11 cellular contexts compared by ENCODE assay signal in genomic region chr1:13892671-13893325, GRCh38.
DNase-seq lines count a peak whose midpoint lies in the region; ATAC-seq and TF ChIP-seq lines count a peak whose summit lies in the region.
"Had no signal": no experiment of that assay in that cellular context is flagged by ENCODE, and none has a peak within 500 bp of the region (broad histone marks: within the 10 kb centered on the region; RNA-seq: fewer than 3 reads in every experiment).

No MANE protein-coding gene starts in this region.

- no peak for TF ChIP-seq EP300 in gastroesophageal sphincter (IDR thresholded peaks at IDR 0.05)

- H2BK120ac ChIP-seq in neuronal stem cell (ENCODE audit: low read depth, low read length) = no peak overlapping the region

- no CpG with 5 or more reads among the region's 57 CpGs for WGBS in gastroesophageal sphincter (ENCODE audit: low coverage in 1 of 2), 2 donors
- WGBS in neuronal stem cell (ENCODE audit: extremely low coverage in 2 of 2, insufficient read length in 2 of 2, insufficient replicate concordance in 1 of 2), 2 donors = no CpG with 5 or more reads among the region's 57 CpGs

- H2AK5ac ChIP-seq in neuronal stem cell (ENCODE audit: low read depth, low read length) = no peak overlapping the region

- TF ChIP-seq CTCF in BE2C (IDR thresholded peaks at IDR 0.05; ENCODE audit: low read depth, low read length) (no peak), gastroesophageal sphincter (IDR thresholded peaks at IDR 0.05) (no peak)

- peak overlapping the region; percentile 78 for H3K9ac ChIP-seq in neuronal stem cell (ENCODE audit: low read depth, low read length, poor library complexity)

- ATAC-seq in gastroesophageal sphincter = peak; percentile 48

- no peak overlapping the region for H2BK15ac ChIP-seq in neuronal stem cell (ENCODE audit: low read length)

- no peak overlapping the region for H2BK12ac ChIP-seq in neuronal stem cell (ENCODE audit: low read length)

- H3K9me3 ChIP-seq in BE2C (no peaks in the 10 kb centered on the region), gastroesophageal sphincter (peaks cover 0 to 6% (median 0%) of the 10 kb centered on the region in 3 donors), neuronal stem cell (replicated peaks in 1 of 2; ENCODE audit: control insufficient read depth in 2 of 2, insufficient read depth in 1 of 2, low read depth in 1 of 2, low read length in 2 of 2) (peaks cover 0 to 9% of the 10 kb centered on the region in 2 donors)

- H3K27me3 ChIP-seq in BE2C = peaks cover 10% of the 10 kb centered on the region
- H3K27me3 ChIP-seq in gastroesophageal sphincter = peaks cover 53% of the 10 kb centered on the region
- H3K27me3 ChIP-seq in neuronal stem cell (ENCODE audit: control insufficient read depth in 3 of 3, insufficient read depth in 3 of 3, low read depth in 1 of 3, low read length in 3 of 3) = peaks cover 2 to 99% (median 34%) of the 10 kb centered on the region in 3 experiments

- TF ChIP-seq POLR2A in gastroesophageal sphincter (IDR thresholded peaks at IDR 0.05) = no peak

- H3K36me3 ChIP-seq in BE2C (no peaks in the 10 kb centered on the region), gastroesophageal sphincter (no peaks in the 10 kb centered on the region), neuronal stem cell (replicated peaks in 1 of 2; ENCODE audit: control insufficient read depth in 2 of 2, insufficient read depth in 2 of 2, low read length in 2 of 2) (no peaks in the 10 kb centered on the region)

- H4K91ac ChIP-seq in neuronal stem cell (ENCODE audit: low read depth, low read length, poor library complexity) = no peak overlapping the region

- H4K8ac ChIP-seq in neuronal stem cell (ENCODE audit: low read depth, low read length) = no peak overlapping the region

- H3K4me2 ChIP-seq in neuronal stem cell (ENCODE audit: insufficient read depth, low read length, poor library complexity, severe bottlenecking) = peak overlapping the region; percentile 81

- no peak overlapping the region for H3K23ac ChIP-seq in neuronal stem cell (ENCODE audit: low read depth, low read length, poor library complexity)

- no peak overlapping the region for H3K4ac ChIP-seq in neuronal stem cell (ENCODE audit: low read length)

- DNase-seq in BE2C (peak; percentile 32), NCI-H1105 treated with DMSO at 0.1 percent for 48 hours (lab: John Stamatoyannopoulos, UW) (peak; percentile 52), neuronal stem cell (ENCODE audit: low spot score) (peak; percentile 20), Kasumi-1 (lab: John Stamatoyannopoulos, UW) (no peak), pons (ENCODE audit: low spot score) (no peak), NAMALWA (ENCODE audit: low spot score) (no peak)
- DNase-seq in stimulated activated naive CD4-positive, alpha-beta T cell treated with Interleukin-2 at 50 U/mL for 16 hours (lab: John Stamatoyannopoulos, UW) = no peak
- DNase-seq: activated T-cell treated with anti-CD3 and anti-CD28 coated beads, Interleukin-2, amount 50 U/mL, for 4 hours; GDM1; NCI-H524 treated with DMSO at 0.1 percent for 48 hours had no signal

- no peak overlapping the region for H2BK5ac ChIP-seq in neuronal stem cell (ENCODE audit: low read length)

- no peaks in the 10 kb centered on the region for H3K79me1 ChIP-seq in neuronal stem cell (ENCODE audit: low read depth, low read length)

- peak overlapping the region; percentile 17 for H3K14ac ChIP-seq in neuronal stem cell (ENCODE audit: low read length)

- H3K27ac ChIP-seq in gastroesophageal sphincter (no peak overlapping the region), neuronal stem cell (replicated peaks; ENCODE audit: low read length) (no peak overlapping the region)

- H2AFZ ChIP-seq in neuronal stem cell (ENCODE audit: low read length) = peak overlapping the region; percentile 93

- H3K4me3 ChIP-seq in BE2C (ENCODE audit: low read depth, low read length) (no peak overlapping the region), gastroesophageal sphincter (peak overlapping the region; percentile 11 to 51), neuronal stem cell (ENCODE audit: low read length in 2 of 2) (peak overlapping the region; percentile 32 to 78)

- no peaks in the 10 kb centered on the region for H3K4me1 ChIP-seq in BE2C
- H3K4me1 ChIP-seq in gastroesophageal sphincter = peaks cover 0 to 18% (median 5%) of the 10 kb centered on the region in 3 donors
- peaks cover 0 to 2% of the 10 kb centered on the region in 2 donors for H3K4me1 ChIP-seq in neuronal stem cell (ENCODE audit: control insufficient read depth in 2 of 2, insufficient read depth in 1 of 2, low read depth in 1 of 2, low read length in 2 of 2)

- peak overlapping the region; percentile 89 for H3K18ac ChIP-seq in neuronal stem cell (ENCODE audit: low read length)

Comparison
In these comparisons a context has a peak if more than half of its experiments do, and no peak if none do; other contexts are left out.
1. DNase-seq: peak in BE2C (single experiment), NCI-H1105 treated with DMSO at 0.1 percent for 48 hours (single experiment) and neuronal stem cell (single experiment); none in Kasumi-1 (0 of 2), pons (single experiment), NAMALWA (single experiment) and stimulated activated naive CD4-positive, alpha-beta T cell treated with Interleukin-2 at 50 U/mL for 16 hours (single experiment).